In genomic region chr17:68296217-68297140, GRCh38 we compare ENCODE assay signal across 10 cellular contexts. TPM values are rescaled to one million over a fixed set of nuclear protein-coding genes. Genes with fewer than 3 reads are reported as not detected.
DNase-seq lines count a peak whose midpoint lies in the region; ATAC-seq lines count a peak whose summit lies in the region.
"Had no signal": no experiment of that assay in that cellular context is flagged by ENCODE, and none has a peak within 500 bp of the region (broad histone marks: within the 10 kb centered on the region; RNA-seq: fewer than 3 reads in every experiment).

No MANE protein-coding gene starts in this region.

- peak overlapping the region; percentile 47 to 66 (median 48) for H3K4me3 Mint-ChIP-seq in T-cell

- no peaks in the 10 kb centered on the region for H3K36me3 Mint-ChIP-seq in T-cell
- no peaks in the 10 kb centered on the region for H3K36me3 Mint-ChIP-seq in activated naive CD4-positive, alpha-beta T cell treated with anti-CD3 and anti-CD28 coated beads, Interleukin-2, amount 50 U/mL, for 72 hours

- CTCF ChIA-PET in T-cell (lab: Charles Lee), result interaction anchor here (0.5 to 1.5 kb wide), 5 partner anchors 10 to 135 kb away, joined by 3 to 5 read pairs (median 4); no protein-coding TSS in a partner anchor

- POLR2A ChIA-PET in T-cell (lab: Charles Lee), result interaction anchor here in 1 of 2 donors (0.7 kb wide), 1 partner anchor 49 kb away, joined by 6 read pairs; no protein-coding TSS in a partner anchor

- ATAC-seq in T-cell (replicated peaks in 1 of 4), result peak; percentile 52 to 64 (median 61)
- ATAC-seq in activated naive CD4-positive, alpha-beta T cell treated with anti-CD3 and anti-CD28 coated beads, Interleukin-2, amount 50 U/mL, for 72 hours, result peak in 1 of 2 donors; percentile 53
- ATAC-seq in left lobe of liver, result no peak
- ATAC-seq in HG03139 (IDR thresholded peaks at IDR 0.05; ENCODE audit: unreplicated experiment), result no peak
- no peak for ATAC-seq in GM21515 (IDR thresholded peaks at IDR 0.05; ENCODE audit: unreplicated experiment)

- peak overlapping the region; percentile 88 to 89 for H3K27ac Mint-ChIP-seq in T-cell
- peak overlapping the region; percentile 19 to 50 for H3K27ac Mint-ChIP-seq in activated naive CD4-positive, alpha-beta T cell treated with anti-CD3 and anti-CD28 coated beads, Interleukin-2, amount 50 U/mL, for 72 hours

- H3K36me3 ChIP-seq in skeletal muscle tissue (ENCODE audit: control insufficient read depth in 3 of 3, insufficient read depth in 3 of 3, low read length in 3 of 3), result no peaks in the 10 kb centered on the region

- H3K27ac ChIP-seq in skeletal muscle tissue (ENCODE audit: low read depth, low read length), result peak overlapping the region; percentile 23

- H3K9me3 ChIP-seq in skeletal muscle tissue (ENCODE audit: control insufficient read depth in 3 of 3, low read length in 3 of 3), result no peaks in the 10 kb centered on the region

- peak overlapping the region in 1 of 3 donors; percentile 3 for H3K9ac ChIP-seq in skeletal muscle tissue (ENCODE audit: low read depth in 1 of 3, low read length in 3 of 3)

- H3K4me3 ChIP-seq in skeletal muscle tissue (ENCODE audit: low read length in 3 of 3), result peak overlapping the region in 1 of 3 donors; percentile 15

- H3K27me3 Mint-ChIP-seq in T-cell, result no peaks in the 10 kb centered on the region

- H3K4me1 Mint-ChIP-seq in T-cell, result peaks cover 55 to 72% (median 63%) of the 10 kb centered on the region in 3 donors

- H3K9me3 Mint-ChIP-seq in T-cell, result no peaks in the 10 kb centered on the region
- H3K9me3 Mint-ChIP-seq in activated naive CD4-positive, alpha-beta T cell treated with anti-CD3 and anti-CD28 coated beads, Interleukin-2, amount 50 U/mL, for 72 hours, result no peaks in the 10 kb centered on the region

- peaks cover 0 to 2% (median 0%) of the 10 kb centered on the region in 3 donors for H3K27me3 ChIP-seq in skeletal muscle tissue (ENCODE audit: control insufficient read depth in 3 of 3, insufficient read depth in 3 of 3, low read length in 3 of 3)

- peaks cover 18 to 29% (median 18%) of the 10 kb centered on the region in 3 donors for H3K4me1 ChIP-seq in skeletal muscle tissue (ENCODE audit: control insufficient read depth in 3 of 3, insufficient read depth in 3 of 3, low read length in 3 of 3)

- DNase-seq in ELF-1 (ENCODE audit: low read depth, low spot score) (peak; percentile 86), T-cell (peak in 33 of 34 experiments; percentile 39 to 80 (median 65)), left lobe of liver (ENCODE audit: low spot score) (no peak), NCI-H2107 (lab: John Stamatoyannopoulos, UW) (no peak)
- no peak for DNase-seq in activated naive CD4-positive, alpha-beta T cell treated with anti-CD3 and anti-CD28 coated beads, Interleukin-2, amount 50 U/mL, for 72 hours (ENCODE audit: low spot score in 2 of 2)
- DNase-seq: DMS79 treated with DMSO at 0.1 percent for 48 hours, foreskin melanocyte had no signal

RNA-seq across cellular contexts. Expression of gene ARSG, which starts 5.2 kb away (rescaled TPM):
- total RNA-seq in T-cell (10 to 100 TPM; 14.5 to 22.9 (median 17.8) TPM), skeletal muscle tissue (1.6 TPM), left lobe of liver (3.4 TPM)
- total RNA-seq in activated naive CD4-positive, alpha-beta T cell treated with anti-CD3 and anti-CD28 coated beads, Interleukin-2, amount 50 U/mL, for 72 hours, result 10 to 100 TPM in 1 of 2 donors, 1 to 10 TPM in 1; 1.8 to 12.1 TPM

RNA-seq across cellular contexts. Expression of gene SLC16A6, which starts 5.6 kb away (rescaled TPM):
- total RNA-seq in T-cell, result 10 to 100 TPM in 1 of 5 donors, 1 to 10 TPM in 4; 4.4 to 10.5 (median 7.0) TPM
- 1 to 10 TPM in 1 of 2 donors, under 1 TPM in 1; 0.39 to 2.4 TPM for total RNA-seq in activated naive CD4-positive, alpha-beta T cell treated with anti-CD3 and anti-CD28 coated beads, Interleukin-2, amount 50 U/mL, for 72 hours
- total RNA-seq in skeletal muscle tissue, result 1.0 TPM
- total RNA-seq in left lobe of liver, result 0.40 TPM

RNA-seq across cellular contexts. Expression of gene AMZ2, which starts 48.6 kb away (rescaled TPM):
- total RNA-seq in T-cell (10 to 100 TPM; 50.9 to 81.8 (median 60.5) TPM), skeletal muscle tissue (49.6 TPM), left lobe of liver (21.1 TPM)
- total RNA-seq in activated naive CD4-positive, alpha-beta T cell treated with anti-CD3 and anti-CD28 coated beads, Interleukin-2, amount 50 U/mL, for 72 hours, result 100 to 1,000 TPM; 106 to 113 TPM

Comparison
In these comparisons a context has a peak if more than half of its experiments do, and no peak if none do; other contexts are left out.
1. DNase-seq: peak in ELF-1 (single experiment) and T-cell (33 of 34); none in activated naive CD4-positive, alpha-beta T cell treated with anti-CD3 and anti-CD28 coated beads, Interleukin-2, amount 50 U/mL, for 72 hours (0 of 2), left lobe of liver (single experiment) and NCI-H2107 (single experiment).
2. ATAC-seq: peak in T-cell (4 of 4); none in left lobe of liver (single experiment), HG03139 (single experiment) and GM21515 (single experiment).